Comparison of ENCODE assay signal across 10 cellular contexts in genomic region chr5:143605403-143606005, GRCh38.
DNase-seq lines count a peak whose midpoint lies in the region; ATAC-seq, FAIRE-seq and TF ChIP-seq lines count a peak whose summit lies in the region.
"Had no signal": no experiment of that assay in that cellular context is flagged by ENCODE, and none has a peak within 500 bp of the region (broad histone marks: within the 10 kb centered on the region; RNA-seq: fewer than 3 reads in every experiment).

No MANE protein-coding gene starts in this region.

- no peaks in the 10 kb centered on the region for H4K20me1 ChIP-seq in Karpas-422 (ENCODE audit: insufficient read depth, low read depth, low read length)

- TF ChIP-seq POLR2A in H54 (IDR thresholded peaks at IDR 0.05; ENCODE audit: low read depth, low read length), result no peak

- H3K4me2 ChIP-seq in Karpas-422 (ENCODE audit: low read depth, low read length, poor library complexity, severe bottlenecking), result no peak overlapping the region

- DNase-seq in EL (peak; percentile 23), M059J (ENCODE audit: low read depth) (peak; percentile 37), H54 (ENCODE audit: insufficient read length, low spot score) (no peak), NCI-H2196 (lab: John Stamatoyannopoulos, UW; ENCODE audit: unreplicated experiment) (no peak), Karpas-422 (no peak)
- peak; percentile 23 for DNase-seq in central memory CD4-positive, alpha-beta T cell

- H3K79me2 ChIP-seq in Karpas-422 (ENCODE audit: low read length), result no peaks in the 10 kb centered on the region

- WGBS in thymus, result 5% methylated on average over 4 of the region's 4 CpGs

- H3K4me3 ChIP-seq in thymus (ENCODE audit: low read length) (peak overlapping the region; percentile 24), Karpas-422 (ENCODE audit: low read length) (no peak overlapping the region)
- H3K4me3 ChIP-seq: ascending aorta had no signal

- H3K36me3 ChIP-seq in thymus (ENCODE audit: control insufficient read depth, insufficient read depth) (no peaks in the 10 kb centered on the region), Karpas-422 (ENCODE audit: insufficient read depth, low read length) (no peaks in the 10 kb centered on the region)
- H3K36me3 ChIP-seq: ascending aorta had no signal

- FAIRE-seq in H54 (lab: Jason Lieb, UNC), result no peak
- FAIRE-seq: H1 had no signal

- no peaks in the 10 kb centered on the region for H3K9me3 ChIP-seq in thymus (ENCODE audit: control insufficient read depth)
- H3K9me3 ChIP-seq in Karpas-422 (ENCODE audit: low read length), result no peaks in the 10 kb centered on the region
- H3K9me3 ChIP-seq: ascending aorta had no signal

- peaks cover 35% of the 10 kb centered on the region for H3K4me1 ChIP-seq in thymus (ENCODE audit: control insufficient read depth, insufficient read depth, low read length)
- H3K4me1 ChIP-seq in Karpas-422 (ENCODE audit: low read length), result peaks cover 6% of the 10 kb centered on the region
- H3K4me1 ChIP-seq: ascending aorta had no signal

- peak; percentile 62 for ATAC-seq in GM21515 (IDR thresholded peaks at IDR 0.05; ENCODE audit: unreplicated experiment)

- H3K9me2 ChIP-seq in Karpas-422 (replicated peaks; ENCODE audit: insufficient read depth, low read length), result no peaks in the 10 kb centered on the region

- H3K27ac ChIP-seq in thymus (ENCODE audit: low read depth), result no peak overlapping the region
- no peak overlapping the region for H3K27ac ChIP-seq in Karpas-422 (ENCODE audit: low read length)
- H3K27ac ChIP-seq: ascending aorta had no signal

- no peak overlapping the region for H2AFZ ChIP-seq in Karpas-422 (ENCODE audit: low read length)

- H3K9ac ChIP-seq in Karpas-422 (ENCODE audit: low read length), result no peak overlapping the region

- no peaks in the 10 kb centered on the region for H3K27me3 ChIP-seq in thymus (ENCODE audit: control insufficient read depth, insufficient read depth)
- no peaks in the 10 kb centered on the region for H3K27me3 ChIP-seq in Karpas-422 (ENCODE audit: low read length)
- H3K27me3 ChIP-seq: ascending aorta had no signal

Comparison
In these comparisons a context has a peak if more than half of its experiments do, and no peak if none do; other contexts are left out.
1. DNase-seq: peak in EL (single experiment), M059J (single experiment) and central memory CD4-positive, alpha-beta T cell (single experiment); none in H54 (single experiment), NCI-H2196 (single experiment) and Karpas-422 (single experiment).